ENCODE assay signal across 7 cellular contexts in the genomic region with DNA sequence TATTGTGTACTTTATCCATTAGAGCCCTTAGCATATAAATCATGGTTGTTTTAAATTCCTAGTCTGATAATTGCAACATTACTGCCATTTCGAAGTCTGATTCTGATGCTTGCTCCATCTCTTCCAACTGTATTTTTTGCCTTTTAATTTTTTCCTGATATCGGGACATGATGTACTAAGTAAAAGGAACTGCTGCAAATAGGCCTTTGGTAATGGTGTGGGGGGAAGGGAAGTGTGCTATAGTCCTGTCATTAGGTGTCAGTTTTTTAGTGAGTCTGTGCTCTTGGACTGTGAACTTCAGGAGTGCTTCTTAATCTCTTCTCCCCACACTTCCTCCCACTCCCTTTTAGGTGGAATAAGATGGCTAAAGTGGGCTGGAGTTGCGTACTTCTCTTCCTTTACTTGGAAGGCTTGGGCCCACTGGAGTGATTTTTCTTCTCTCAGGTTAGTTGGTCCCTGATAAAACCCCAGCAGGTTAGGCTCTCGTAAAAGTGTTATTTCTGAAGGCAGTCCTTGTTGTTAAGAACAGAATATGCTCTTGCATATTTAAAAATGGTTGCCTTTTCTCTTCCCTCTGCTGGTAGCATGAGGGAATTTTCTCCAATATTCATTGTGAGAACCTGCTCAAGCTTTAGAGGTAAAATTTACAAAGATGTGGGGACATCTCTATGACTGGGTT. TPM values are rescaled to one million over a fixed set of nuclear protein-coding genes. Genes with fewer than 3 reads are reported as not detected.
DNase-seq lines count a peak whose midpoint lies in the region; ATAC-seq, FAIRE-seq and TF ChIP-seq lines count a peak whose summit lies in the region.

No MANE protein-coding gene starts in this region.

- intact Hi-C loops in endothelial cell of umbilical vein (cut with micrococcal nuclease), result loop anchor here (1.0 kb wide), 2 partner anchors 320 to 365 kb away; no protein-coding TSS in a partner anchor

- no peaks in the 10 kb centered on the region for H3K9me3 Mint-ChIP-seq in progenitor cell of endocrine pancreas (ENCODE audit: low read depth)

- no peaks in the 10 kb centered on the region for H3K9me3 ChIP-seq in endothelial cell of umbilical vein (replicated peaks; ENCODE audit: control insufficient read depth, insufficient read depth, low read length)

- peak; percentile 83 for ATAC-seq in GM18868 (IDR thresholded peaks at IDR 0.05; ENCODE audit: unreplicated experiment)

- dilution Hi-C loops in endothelial cell of umbilical vein (cut with MboI; ENCODE audit: extremely low pct_ligation_motif_present, low sequenced_read_pairs), result no loop called here

- no peaks in the 10 kb centered on the region for H3K9me1 ChIP-seq in endothelial cell of umbilical vein (replicated peaks; ENCODE audit: control insufficient read depth, extremely low read depth, insufficient read depth, low read length)

- H3K27ac ChIP-seq in endothelial cell of umbilical vein (ENCODE audit: insufficient read depth, low read depth, low read length), result no peak overlapping the region

- H4K20me1 ChIP-seq in endothelial cell of umbilical vein (replicated peaks; ENCODE audit: control insufficient read depth, extremely low read depth, insufficient read depth, low read length), result no peaks in the 10 kb centered on the region

- no peaks in the 10 kb centered on the region for H3K36me3 ChIP-seq in endothelial cell of umbilical vein (ENCODE audit: control insufficient read depth in 2 of 2, extremely low read depth in 1 of 2, insufficient read depth in 2 of 2, low read length in 2 of 2)

- H2AFZ ChIP-seq in endothelial cell of umbilical vein (ENCODE audit: low read depth, low read length), result no peak overlapping the region

- H3K4me1 ChIP-seq in endothelial cell of umbilical vein (ENCODE audit: control insufficient read depth, extremely low read depth, insufficient read depth, low read length), result no peaks in the 10 kb centered on the region

- no peak overlapping the region for H3K27ac Mint-ChIP-seq in progenitor cell of endocrine pancreas

- POLR2A ChIA-PET in endothelial cell of umbilical vein (lab: Charles Lee), result no interaction called here

- DNase-seq in endothelial cell of umbilical vein (ENCODE audit: low read depth, low spot score), result peak; percentile 47
- DNase-seq in progenitor cell of endocrine pancreas (ENCODE audit: low spot score, unreplicated experiment), result no peak
- no peak for DNase-seq in GM19238 (ENCODE audit: insufficient read length, low spot score)
- no peak for DNase-seq in cerebellum (ENCODE audit: low spot score)
- DNase-seq in hippocampal formation (lab: John Stamatoyannopoulos, UW), result no peak

- TF ChIP-seq POLR2A in endothelial cell of umbilical vein (IDR thresholded peaks at IDR 0.05; ENCODE audit: low read depth, low read length), result no peak

- no TSS peak for BruUV-seq in endothelial cell of umbilical vein (replicated peaks; lab: Mats Ljungman, UMichigan)

- no peaks in the 10 kb centered on the region for H3K27me3 ChIP-seq in endothelial cell of umbilical vein (ENCODE audit: control insufficient read depth in 2 of 2, insufficient read depth in 2 of 2, low read length in 2 of 2)

- TF ChIP-seq CTCF in LNCAP (IDR thresholded peaks at IDR 0.05) (peak; percentile 51), endothelial cell of umbilical vein (IDR thresholded peaks at IDR 0.05; ENCODE audit: extremely low read depth in 1 of 2, insufficient read depth in 1 of 2, low read depth in 1 of 2, low read length in 2 of 2) (peak in 1 of 2 donors; percentile 33), progenitor cell of endocrine pancreas (IDR thresholded peaks at IDR 0.05; ENCODE audit: unreplicated experiment) (peak; percentile 55)

- CTCF ChIA-PET in endothelial cell of umbilical vein (lab: Charles Lee), result interaction anchor here (0.9 to 1.7 kb wide), 5 partner anchors 13 to 364 kb away, joined by 3 to 8 read pairs (median 3); no protein-coding TSS in a partner anchor

- H3K36me3 Mint-ChIP-seq in progenitor cell of endocrine pancreas (ENCODE audit: insufficient read depth), result peaks cover 23% of the 10 kb centered on the region

- H3K4me3 ChIP-seq in endothelial cell of umbilical vein (replicated peaks in 1 of 3; ENCODE audit: insufficient read depth in 1 of 3, low read depth in 1 of 3, low read length in 3 of 3), result no peak overlapping the region

- H3K4me2 ChIP-seq in endothelial cell of umbilical vein (ENCODE audit: insufficient read depth, low read length), result no peak overlapping the region

- peaks cover 16% of the 10 kb centered on the region for H3K4me1 Mint-ChIP-seq in progenitor cell of endocrine pancreas (ENCODE audit: low read depth)

- no peak overlapping the region for H3K9ac ChIP-seq in endothelial cell of umbilical vein (replicated peaks; ENCODE audit: extremely low read depth, insufficient read depth, low read length)

- no peak for FAIRE-seq in endothelial cell of umbilical vein (lab: Jason Lieb, UNC)

- H3K4me3 Mint-ChIP-seq in progenitor cell of endocrine pancreas (ENCODE audit: low read depth), result no peak overlapping the region

- peaks cover 17% of the 10 kb centered on the region for H3K79me2 ChIP-seq in endothelial cell of umbilical vein (ENCODE audit: control insufficient read depth, insufficient read depth, low read length)

- H3K27me3 Mint-ChIP-seq in progenitor cell of endocrine pancreas, result no peaks in the 10 kb centered on the region

TF ChIP-seq in endothelial cell of umbilical vein, 7 proteins besides CTCF, POLR2A, EP300 and RAD21:
- TF ChIP-seq POLR2AphosphoS5 (IDR thresholded peaks at IDR 0.05; ENCODE audit: insufficient read depth, low read depth, low read length) (no peak), EZH2 (IDR thresholded peaks at IDR 0.05; ENCODE audit: borderline replicate concordance, low read depth, low read length, severe bottlenecking) (no peak), MYC (IDR thresholded peaks at IDR 0.05; ENCODE audit: low read depth, low read length) (no peak), GATA2 (IDR thresholded peaks at IDR 0.05; ENCODE audit: insufficient read depth, insufficient read length, low read depth, low read length) (no peak), FOS (IDR thresholded peaks at IDR 0.05; ENCODE audit: borderline replicate concordance, insufficient read depth, low read length) (no peak), JUN (IDR thresholded peaks at IDR 0.05; ENCODE audit: borderline replicate concordance, insufficient read depth, insufficient read length, low read depth) (no peak)
- TF ChIP-seq, protein P1, sequence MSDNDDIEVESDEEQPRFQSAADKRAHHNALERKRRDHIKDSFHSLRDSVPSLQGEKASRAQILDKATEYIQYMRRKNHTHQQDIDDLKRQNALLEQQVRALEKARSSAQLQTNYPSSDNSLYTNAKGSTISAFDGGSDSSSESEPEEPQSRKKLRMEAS (IDR thresholded peaks at IDR 0.05; ENCODE audit: insufficient read depth, insufficient read length), result no peak

RNA-seq across cellular contexts. Expression of gene STXBP5, which starts 18.1 kb away (rescaled TPM):
- total RNA-seq in endothelial cell of umbilical vein, result 21.8 and 25.0 TPM in 2 replicates
- 4.7 and 7.1 TPM in 2 replicates for polyA plus RNA-seq in endothelial cell of umbilical vein
- polyA plus RNA-seq in endothelial cell of umbilical vein (2011; cell fraction: cytosol; rRNA removed), result 7.0 and 8.8 TPM in 2 replicates
- polyA plus RNA-seq in endothelial cell of umbilical vein (2011; cell fraction: nucleus; rRNA removed), result 24.8 and 25.0 TPM in 2 replicates
- polyA plus RNA-seq in endothelial cell of umbilical vein (2012), result 11.8 and 16.5 TPM in 2 replicates
- 43.1 and 44.2 TPM in 2 replicates for polyA minus RNA-seq in endothelial cell of umbilical vein
- polyA minus RNA-seq in endothelial cell of umbilical vein (2011; cell fraction: cytosol; rRNA and poly(A)+ RNA removed), result 19.0 TPM
- 96.6 and 124 TPM in 2 replicates for polyA minus RNA-seq in endothelial cell of umbilical vein (2011; cell fraction: nucleus; rRNA and poly(A)+ RNA removed)
- 43.0 and 43.7 TPM in 2 replicates for total RNA-seq in progenitor cell of endocrine pancreas
- total RNA-seq in cerebellum, result 51.9 TPM
